In genomic region chr4:113397114-113397701, GRCh38 we compare ENCODE assay signal across 15 cellular contexts.
DNase-seq lines count a peak whose midpoint lies in the region; ATAC-seq, FAIRE-seq and TF ChIP-seq lines count a peak whose summit lies in the region.
"Had no signal": no experiment of that assay in that cellular context is flagged by ENCODE, and none has a peak within 500 bp of the region (broad histone marks: within the 10 kb centered on the region; RNA-seq: fewer than 3 reads in every experiment).

No MANE protein-coding gene starts in this region.

- H3K4me2 ChIP-seq in astrocyte (ENCODE audit: low read length), result peak overlapping the region; percentile 18

- DNase-seq in BJ (ENCODE audit: low read depth) (peak; percentile 17), astrocyte (ENCODE audit: low read depth) (peak; percentile 89), left cardiac atrium (peak; percentile 32), substantia nigra (lab: John Stamatoyannopoulos, UW) (no peak), NCI-H748 (lab: John Stamatoyannopoulos, UW; ENCODE audit: unreplicated experiment) (no peak), HuH-7.5 (ENCODE audit: low spot score) (no peak)
- no peak for DNase-seq in T-helper 2 cell treated with Interferon-gamma antibody and Interleukin-4, amounts not matched to agents 5 μg/mL and 100 μg/mL, for 36 hours (ENCODE audit: low spot score)
- DNase-seq: activated CD4-positive, alpha-beta memory T cell treated with anti-CD3 and anti-CD28 coated beads, Interleukin-2, amount 10 ng/mL, durations not matched to agents 7 days and 5 days; activated naive CD4-positive, alpha-beta T cell treated with anti-CD3 and anti-CD28 coated beads, Interleukin-2, amount 50 U/mL, for 16 hours; CD4-positive, CD25-positive, alpha-beta regulatory T cell; hypothalamus; MV-4-11; NCI-H2227 treated with DMSO at 0.1 percent for 48 hours had no signal

- H3K9me3 Mint-ChIP-seq in astrocyte (ENCODE audit: unreplicated experiment), result no peaks in the 10 kb centered on the region
- no peaks in the 10 kb centered on the region for H3K9me3 Mint-ChIP-seq in T-helper 2 cell treated with Interferon-gamma antibody and Interleukin-4, amounts not matched to agents 5 μg/mL and 100 μg/mL, for 36 hours
- H3K9me3 Mint-ChIP-seq: activated CD4-positive, alpha-beta memory T cell treated with anti-CD3 and anti-CD28 coated beads, Interleukin-2, amount 10 ng/mL, durations not matched to agents 7 days and 5 days; CD4-positive, CD25-positive, alpha-beta regulatory T cell had no signal

- TF ChIP-seq CTCF in BJ (IDR thresholded peaks at IDR 0.05; ENCODE audit: insufficient read depth, low read depth, low read length) (no peak), astrocyte (IDR thresholded peaks at IDR 0.05; ENCODE audit: insufficient read depth, low read depth, low read length) (no peak)

- H3K27me3 ChIP-seq in BJ (ENCODE audit: control insufficient read depth, insufficient read depth, low read length) (no peaks in the 10 kb centered on the region), astrocyte (ENCODE audit: insufficient read depth, low read length) (no peaks in the 10 kb centered on the region), rectal smooth muscle tissue (ENCODE audit: control insufficient read depth, insufficient read depth, low read length) (no peaks in the 10 kb centered on the region)

- H3K4me1 ChIP-seq in astrocyte (ENCODE audit: insufficient read depth, low read length), result no peaks in the 10 kb centered on the region
- peaks cover 4% of the 10 kb centered on the region for H3K4me1 ChIP-seq in rectal smooth muscle tissue (ENCODE audit: control insufficient read depth, insufficient read depth, low read length)

- no peaks in the 10 kb centered on the region for H3K9me3 ChIP-seq in astrocyte (ENCODE audit: insufficient read depth, low read depth, low read length)

- no peak overlapping the region for H3K4me3 Mint-ChIP-seq in astrocyte (ENCODE audit: unreplicated experiment)
- H3K4me3 Mint-ChIP-seq in T-helper 2 cell treated with Interferon-gamma antibody and Interleukin-4, amounts not matched to agents 5 μg/mL and 100 μg/mL, for 36 hours, result no peak overlapping the region
- H3K4me3 Mint-ChIP-seq: activated CD4-positive, alpha-beta memory T cell treated with anti-CD3 and anti-CD28 coated beads, Interleukin-2, amount 10 ng/mL, durations not matched to agents 7 days and 5 days; CD4-positive, CD25-positive, alpha-beta regulatory T cell had no signal

- peak; percentile 49 for FAIRE-seq in astrocyte (lab: Jason Lieb, UNC)

- H3K4me3 ChIP-seq in BJ (ENCODE audit: low read depth, low read length) (no peak overlapping the region), astrocyte (ENCODE audit: insufficient read depth, low read depth, low read length) (no peak overlapping the region), rectal smooth muscle tissue (ENCODE audit: low read length) (peak overlapping the region; percentile 9)

- H3K9ac ChIP-seq in astrocyte (ENCODE audit: low read length) (no peak overlapping the region), rectal smooth muscle tissue (ENCODE audit: low read length) (no peak overlapping the region)

- no peaks in the 10 kb centered on the region for H3K27me3 Mint-ChIP-seq in astrocyte (ENCODE audit: low read depth, unreplicated experiment)
- H3K27me3 Mint-ChIP-seq in T-helper 2 cell treated with Interferon-gamma antibody and Interleukin-4, amounts not matched to agents 5 μg/mL and 100 μg/mL, for 36 hours (ENCODE audit: low read depth), result peaks cover 3% of the 10 kb centered on the region

- H3K27ac ChIP-seq in astrocyte (ENCODE audit: low read depth, low read length), result no peak overlapping the region
- H3K27ac ChIP-seq in rectal smooth muscle tissue (ENCODE audit: low read depth, low read length), result no peak overlapping the region
- H3K27ac ChIP-seq in substantia nigra (ENCODE audit: low read depth, low read length, poor library complexity, severe bottlenecking), result no peak overlapping the region

- peaks cover 5% of the 10 kb centered on the region for H3K36me3 Mint-ChIP-seq in astrocyte (ENCODE audit: low read depth, unreplicated experiment)
- no peaks in the 10 kb centered on the region for H3K36me3 Mint-ChIP-seq in T-helper 2 cell treated with Interferon-gamma antibody and Interleukin-4, amounts not matched to agents 5 μg/mL and 100 μg/mL, for 36 hours (ENCODE audit: low read depth)
- H3K36me3 Mint-ChIP-seq: CD4-positive, CD25-positive, alpha-beta regulatory T cell had no signal

- no peaks in the 10 kb centered on the region for H4K20me1 ChIP-seq in astrocyte (ENCODE audit: insufficient read depth, low read length)

- no peak overlapping the region for H3K27ac Mint-ChIP-seq in astrocyte (ENCODE audit: unreplicated experiment)
- H3K27ac Mint-ChIP-seq in T-helper 2 cell treated with Interferon-gamma antibody and Interleukin-4, amounts not matched to agents 5 μg/mL and 100 μg/mL, for 36 hours, result no peak overlapping the region
- H3K27ac Mint-ChIP-seq: activated CD4-positive, alpha-beta memory T cell treated with anti-CD3 and anti-CD28 coated beads, Interleukin-2, amount 10 ng/mL, durations not matched to agents 7 days and 5 days; CD4-positive, CD25-positive, alpha-beta regulatory T cell had no signal

- CTCF ChIA-PET in BJ (lab: Yijun Ruan, JAX), result interaction anchor here (1.0 to 1.3 kb wide), 4 partner anchors 9 to 988 kb away, joined by 3 read pairs; no protein-coding TSS in a partner anchor

- no peaks in the 10 kb centered on the region for H3K79me2 ChIP-seq in astrocyte (ENCODE audit: insufficient read depth, low read length)

- no peaks in the 10 kb centered on the region for H3K4me1 Mint-ChIP-seq in astrocyte (ENCODE audit: low read depth, unreplicated experiment)
- H3K4me1 Mint-ChIP-seq in T-helper 2 cell treated with Interferon-gamma antibody and Interleukin-4, amounts not matched to agents 5 μg/mL and 100 μg/mL, for 36 hours (ENCODE audit: low read depth), result peaks cover 2% of the 10 kb centered on the region

- ATAC-seq in left cardiac atrium, result peak; percentile 80 to 83
- ATAC-seq: Panc1 had no signal

- peak overlapping the region; percentile 35 for H2AFZ ChIP-seq in astrocyte (ENCODE audit: low read depth, low read length)

- H3K36me3 ChIP-seq in BJ (ENCODE audit: control insufficient read depth, insufficient read depth, low read length), result no peaks in the 10 kb centered on the region
- no peaks in the 10 kb centered on the region for H3K36me3 ChIP-seq in astrocyte (ENCODE audit: insufficient read depth, low read length)
- H3K36me3 ChIP-seq in rectal smooth muscle tissue (ENCODE audit: control insufficient read depth, insufficient read depth, low read length), result no peaks in the 10 kb centered on the region

- intact Hi-C loops in left cardiac atrium (cut with DNase I), result loop anchor here (5.0 to 10.0 kb wide), 5 partner anchors 368 to 988 kb away; partner anchors contain the start of gene CAMK2D (in 1 of the 2)

- POLR2A ChIA-PET in BJ (lab: Charles Lee), result interaction anchor here (0.6 kb wide), 1 partner anchor 364 kb away, joined by 10 read pairs; no protein-coding TSS in a partner anchor

Comparison
In these comparisons a context has a peak if more than half of its experiments do, and no peak if none do; other contexts are left out.
1. DNase-seq: peak in BJ (single experiment), astrocyte (single experiment) and left cardiac atrium (single experiment); none in substantia nigra (0 of 49), NCI-H748 (single experiment), T-helper 2 cell treated with Interferon-gamma antibody and Interleukin-4, amounts not matched to agents 5 μg/mL and 100 μg/mL, for 36 hours (single experiment) and HuH-7.5 (single experiment).